ENCODE assay signal across 11 cellular contexts in genomic region chr1:87805661-87806376, GRCh38.
DNase-seq lines count a peak whose midpoint lies in the region; ATAC-seq, FAIRE-seq and TF ChIP-seq lines count a peak whose summit lies in the region.
"Had no signal": no experiment of that assay in that cellular context is flagged by ENCODE, and none has a peak within 500 bp of the region (broad histone marks: within the 10 kb centered on the region; RNA-seq: fewer than 3 reads in every experiment).

No MANE protein-coding gene starts in this region.

- no peaks in the 10 kb centered on the region for H3K9me3 ChIP-seq in A549
- no peaks in the 10 kb centered on the region for H3K9me3 ChIP-seq in mesenchymal stem cell (ENCODE audit: control insufficient read depth, low read length)
- H3K9me3 ChIP-seq: adrenal gland had no signal

- CTCF ChIA-PET in A549 (lab: Yijun Ruan, JAX) = interaction anchor here (1.8 kb wide), 1 partner anchor 148 kb away, joined by 5 read pairs; no protein-coding TSS in a partner anchor

- peak; percentile 13 to 83 for DNase-seq in A549 (ENCODE audit: low read depth in 1 of 2, low spot score in 1 of 2)
- DNase-seq in HTR-8/SVneo (ENCODE audit: insufficient read length, low spot score) = peak; percentile 20
- peak; percentile 49 to 71 for DNase-seq in cardiac fibroblast (ENCODE audit: low read depth in 2 of 2)
- no peak for DNase-seq in mesenchymal stem cell
- no peak for DNase-seq in NCI-H187 treated with DMSO at 0.1 percent for 48 hours (lab: John Stamatoyannopoulos, UW)
- no peak for DNase-seq in NCI-H1105 (lab: John Stamatoyannopoulos, UW)
- DNase-seq: activated CD4-positive, alpha-beta T cell treated with anti-CD3 and anti-CD28 coated beads, Interleukin-2, amount 50 U/mL, for 4 hours; adrenal gland; NCI-H1417 treated with DMSO at 0.1 percent for 48 hours had no signal

- no peaks in the 10 kb centered on the region for H3K79me1 ChIP-seq in mesenchymal stem cell (replicated peaks; ENCODE audit: low read length, poor library complexity, severe bottlenecking)

- H3K36me3 ChIP-seq in mesenchymal stem cell (ENCODE audit: control insufficient read depth in 1 of 2, insufficient read depth in 2 of 2, low read depth in 1 of 2, low read length in 2 of 2) = no peaks in the 10 kb centered on the region
- H3K36me3 ChIP-seq: adrenal gland had no signal

- TF ChIP-seq CTCF in A549 (IDR thresholded peaks at IDR 0.05) = no peak
- TF ChIP-seq CTCF in cardiac fibroblast (IDR thresholded peaks at IDR 0.05; ENCODE audit: low read depth, low read length) = no peak

- H2AFZ ChIP-seq in mesenchymal stem cell (ENCODE audit: low read depth, low read length) = no peak overlapping the region

- H3K4me1 ChIP-seq in A549 = peaks cover 30% of the 10 kb centered on the region
- H3K4me1 ChIP-seq in mesenchymal stem cell (ENCODE audit: control insufficient read depth, insufficient read depth, low read depth, low read length) = peaks cover 3% of the 10 kb centered on the region
- H3K4me1 ChIP-seq: adrenal gland had no signal

- FAIRE-seq in A549 (lab: Jason Lieb, UNC) (no peak), HTR-8/SVneo (lab: Jason Lieb, UNC) (no peak)

- peak; percentile 30 to 31; a peak in 3 of 5 replicates for TF ChIP-seq RAD21 in A549 (conservative IDR thresholded peaks at IDR 0.05 in 1 of 2, IDR thresholded peaks at IDR 0.05 in 1 of 2)

- peak overlapping the region; percentile 30 for H3K9ac ChIP-seq in mesenchymal stem cell (ENCODE audit: low read length)

- H2AK5ac ChIP-seq in mesenchymal stem cell (ENCODE audit: low read length, severe bottlenecking) = no peak overlapping the region

- H3K4me2 ChIP-seq in A549 (peak overlapping the region; percentile 89), mesenchymal stem cell (ENCODE audit: low read length, poor library complexity, severe bottlenecking) (peak overlapping the region; percentile 61)

- TF ChIP-seq POLR2A in A549 (IDR thresholded peaks at IDR 0.05; ENCODE audit: low read length) = no peak

- H3K18ac ChIP-seq in mesenchymal stem cell (ENCODE audit: low read depth in 1 of 2, low read length in 2 of 2) = no peak overlapping the region

- H2BK12ac ChIP-seq in mesenchymal stem cell (ENCODE audit: low read length in 2 of 2) = no peak overlapping the region

- H2BK5ac ChIP-seq in mesenchymal stem cell (ENCODE audit: low read depth, low read length, poor library complexity, severe bottlenecking) = peak overlapping the region; percentile 94

- no peak overlapping the region for H4K91ac ChIP-seq in mesenchymal stem cell (ENCODE audit: low read length)

- peak in 1 of 2 experiments; percentile 54; a peak in 1 of 5 replicates for TF ChIP-seq EP300 in A549 (IDR thresholded peaks at IDR 0.05)

- no peak overlapping the region for H2BK15ac ChIP-seq in mesenchymal stem cell (ENCODE audit: low read depth, poor library complexity, severe bottlenecking)

- POLR2A ChIA-PET in A549 (lab: Yijun Ruan, JAX) = interaction anchor here (0.9 kb wide), 1 partner anchor 10 kb away, joined by 4 read pairs; no protein-coding TSS in a partner anchor

- H3K4me3 ChIP-seq in A549 (0 out of 3 replicates have a peak overlapping the region, but pooled peaks have one; percentile 18), cardiac fibroblast (replicated peaks in 1 of 2; ENCODE audit: low read depth in 2 of 2, low read length in 2 of 2) (no peak overlapping the region), mesenchymal stem cell (ENCODE audit: insufficient read depth in 1 of 2, low read depth in 1 of 2, low read length in 2 of 2) (no peak overlapping the region)
- H3K4me3 ChIP-seq: adrenal gland had no signal

- H3K14ac ChIP-seq in mesenchymal stem cell (ENCODE audit: low read length in 2 of 2) = no peak overlapping the region

- no peak overlapping the region for H3K23ac ChIP-seq in mesenchymal stem cell (ENCODE audit: low read length in 2 of 2)

- 4% methylated on average over 14 of the region's 14 CpGs for WGBS in A549 (ENCODE audit: missing lambda C conversion rate)
- WGBS in mesenchymal stem cell = 83% methylated on average over 12 of the region's 14 CpGs

- no peak overlapping the region for H4K8ac ChIP-seq in mesenchymal stem cell (ENCODE audit: low read length)

- H2BK120ac ChIP-seq in mesenchymal stem cell (ENCODE audit: low read depth, low read length) = no peak overlapping the region

- H3K27ac ChIP-seq in A549 (peak overlapping the region; percentile 87 to 90), mesenchymal stem cell (ENCODE audit: low read length, poor library complexity, severe bottlenecking) (peak overlapping the region; percentile 99)
- H3K27ac ChIP-seq: adrenal gland had no signal

- H3K27me3 ChIP-seq in mesenchymal stem cell (ENCODE audit: control insufficient read depth in 1 of 2, insufficient read depth in 1 of 2, low read length in 2 of 2) = no peaks in the 10 kb centered on the region
- H3K27me3 ChIP-seq: adrenal gland had no signal

- no peak overlapping the region for H3K4ac ChIP-seq in mesenchymal stem cell (ENCODE audit: low read depth in 1 of 2, low read length in 2 of 2)

- ATAC-seq in A549 (peak; percentile 78 to 92), HG03457 (IDR thresholded peaks at IDR 0.05; ENCODE audit: unreplicated experiment) (no peak), GM18858 (IDR thresholded peaks at IDR 0.05; ENCODE audit: unreplicated experiment) (no peak)

TF ChIP-seq in A549, 52 proteins besides CTCF, POLR2A, EP300 and RAD21:
- peak; percentile 94 for TF ChIP-seq GATA3 (IDR thresholded peaks at IDR 0.05; ENCODE audit: borderline replicate concordance)
- peak; percentile 51; the same call in 1 of the 2 replicates for TF ChIP-seq JUNB (IDR thresholded peaks at IDR 0.05)
- no peak for TF ChIP-seq ATOH8 (CRISPR knock-in tag; IDR thresholded peaks at IDR 0.05; ENCODE audit: low read depth)
- 0 out of 5 replicates have a peak, but pooled peaks of 1 of the 2 experiments have one; percentile 49 for TF ChIP-seq JUN (IDR thresholded peaks at IDR 0.05)
- TF ChIP-seq SMC3 (IDR thresholded peaks at IDR 0.05) = peak; percentile 11; the same call in 2 of the 3 replicates
- no peak for TF ChIP-seq TFCP2L1 (CRISPR knock-in tag; IDR thresholded peaks at IDR 0.05)
- TF ChIP-seq BCL3 (IDR thresholded peaks at IDR 0.05) = 0 out of 3 replicates have a peak, but pooled peaks have one; percentile 18
- peak; percentile 87 for TF ChIP-seq E2F6 (IDR thresholded peaks at IDR 0.05; ENCODE audit: borderline replicate concordance, low read depth)
- TF ChIP-seq NPAS2 (CRISPR knock-in tag; IDR thresholded peaks at IDR 0.05; ENCODE audit: borderline replicate concordance) = no peak
- TF ChIP-seq FOSL2 (IDR thresholded peaks at IDR 0.05) = no peak
- peak; percentile 36; the same call in 1 of the 2 replicates for TF ChIP-seq FOSL2 (CRISPR knock-in tag; IDR thresholded peaks at IDR 0.05)
- peak; percentile 81 for TF ChIP-seq MAX (IDR thresholded peaks at IDR 0.05)

Comparison
In these comparisons a context has a peak if more than half of its experiments do, and no peak if none do; other contexts are left out.
1. ATAC-seq: peak in A549 (2 of 2); none in HG03457 (single experiment) and GM18858 (single experiment).
2. DNase-seq: peak in A549 (2 of 2), HTR-8/SVneo (single experiment) and cardiac fibroblast (2 of 2); none in mesenchymal stem cell (single experiment), NCI-H187 treated with DMSO at 0.1 percent for 48 hours (single experiment) and NCI-H1105 (single experiment).